18 cellular contexts compared by ENCODE assay signal in the genomic region with DNA sequence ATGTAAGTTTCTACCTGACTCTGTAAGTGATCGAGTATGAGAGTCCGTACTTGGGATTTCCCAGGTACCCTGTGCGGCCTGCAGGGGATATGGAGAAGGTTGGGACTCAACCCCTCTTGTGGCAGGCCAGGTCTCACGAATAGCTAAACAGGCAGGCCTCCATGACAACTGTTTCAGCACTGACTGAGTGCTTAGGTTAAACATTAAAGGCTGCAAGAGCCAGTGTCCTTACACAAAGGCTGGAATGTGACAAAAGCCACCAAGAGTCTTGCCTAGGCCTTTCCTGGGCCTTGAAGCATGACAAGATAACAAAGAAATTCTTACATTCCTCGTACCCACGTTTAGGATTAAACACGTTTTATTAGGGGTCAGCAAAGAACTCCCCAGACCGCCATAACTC. TPM values are rescaled to one million over a fixed set of nuclear protein-coding genes. Genes with fewer than 3 reads are reported as not detected.
DNase-seq lines count a peak whose midpoint lies in the region; ATAC-seq and TF ChIP-seq lines count a peak whose summit lies in the region.
"Had no signal": no experiment of that assay in that cellular context is flagged by ENCODE, and none has a peak within 500 bp of the region (broad histone marks: within the 10 kb centered on the region; RNA-seq: fewer than 3 reads in every experiment).

No MANE protein-coding gene starts in this region.

- TF ChIP-seq CTCF in left lung (IDR thresholded peaks at IDR 0.05) = no peak
- no peak for TF ChIP-seq CTCF in sigmoid colon (IDR thresholded peaks at IDR 0.05)

- peak overlapping the region; percentile 88 for H3K27ac Mint-ChIP-seq in activated CD4-positive, alpha-beta T cell treated with anti-CD3 and anti-CD28 coated beads, Interleukin-2, amount 10 ng/mL, durations not matched to agents 7 days and 5 days
- H3K27ac Mint-ChIP-seq: activated T-cell treated with anti-CD3 and anti-CD28 coated beads, Interleukin-2, amount 50 U/mL, for 24 hours had no signal

- no peak overlapping the region for H3K9ac ChIP-seq in stomach smooth muscle (ENCODE audit: low read length in 2 of 2)
- H3K9ac ChIP-seq: KMS-11 had no signal

- TF ChIP-seq EP300 in sigmoid colon (IDR thresholded peaks at IDR 0.05) = no peak

- WGBS in sigmoid colon, 2 donors = 36 to 73% methylated on average over 8 of the region's 8 CpGs

- H3K4me3 ChIP-seq in left lung = no peak overlapping the region
- H3K4me3 ChIP-seq in stomach smooth muscle (ENCODE audit: low read length in 2 of 2) = no peak overlapping the region
- H3K4me3 ChIP-seq in sigmoid colon = no peak overlapping the region
- H3K4me3 ChIP-seq: A549, HAP-1, Peyer's patch, right atrium auricular region had no signal

- no peak for TF ChIP-seq POLR2A in sigmoid colon (IDR thresholded peaks at IDR 0.05)

- no peak for DNase-seq in activated CD4-positive, alpha-beta T cell treated with anti-CD3 and anti-CD28 coated beads, Interleukin-2, amount 10 ng/mL, durations not matched to agents 7 days and 5 days
- no peak for DNase-seq in activated CD4-positive, alpha-beta T cell treated with anti-CD3 and anti-CD28 coated beads for 4 hours
- DNase-seq in SK-N-DZ (ENCODE audit: low spot score) (peak; percentile 39), left lung (no peak), sigmoid colon (no peak)
- DNase-seq in stimulated activated CD4-positive, alpha-beta T cell treated with anti-CD3 and anti-CD28 coated beads, Interleukin-4, amount 100 ng/mL, for 4 hours = no peak
- DNase-seq: activated CD4-positive, CD25-positive, alpha-beta regulatory T cell treated with anti-CD3 and anti-CD28 coated beads, Interleukin-2, amount 50 U/mL, for 72 hours; activated T-cell treated with anti-CD3 and anti-CD28 coated beads, Interleukin-2, amount 50 U/mL, for 24 hours; NCI-H1930; NCI-H774; Peyer's patch; stimulated activated CD4-positive, alpha-beta T cell treated with anti-CD3 and anti-CD28 coated beads, Interleukin-4, amount 100 ng/mL, for 1 hour had no signal

- POLR2A ChIA-PET in activated CD4-positive, alpha-beta T cell treated with anti-CD3 and anti-CD28 coated beads, Interleukin-2, amount 10 ng/mL, durations not matched to agents 7 days and 5 days (lab: Charles Lee) = no interaction called here

- H3K9me3 Mint-ChIP-seq in activated CD4-positive, alpha-beta T cell treated with anti-CD3 and anti-CD28 coated beads, Interleukin-2, amount 10 ng/mL, durations not matched to agents 7 days and 5 days = no peaks in the 10 kb centered on the region
- H3K9me3 Mint-ChIP-seq: activated T-cell treated with anti-CD3 and anti-CD28 coated beads, Interleukin-2, amount 50 U/mL, for 24 hours had no signal

- H3K9me3 ChIP-seq in left lung (no peaks in the 10 kb centered on the region), stomach smooth muscle (ENCODE audit: control insufficient read depth in 2 of 2, low read length in 2 of 2) (no peaks in the 10 kb centered on the region), sigmoid colon (no peaks in the 10 kb centered on the region)
- H3K9me3 ChIP-seq: A549, HAP-1, Peyer's patch, right atrium auricular region had no signal

- peaks cover 0 to 8% of the 10 kb centered on the region in 2 donors for H3K4me1 ChIP-seq in left lung
- peaks cover 4% of the 10 kb centered on the region for H3K4me1 ChIP-seq in stomach smooth muscle (ENCODE audit: control insufficient read depth, insufficient read depth, low read length)
- H3K4me1 ChIP-seq in sigmoid colon = peaks cover 0 to 14% (median 2%) of the 10 kb centered on the region in 4 donors
- H3K4me1 ChIP-seq: A549, HAP-1, Peyer's patch, right atrium auricular region had no signal

- no peaks in the 10 kb centered on the region for H3K27me3 Mint-ChIP-seq in activated CD4-positive, alpha-beta T cell treated with anti-CD3 and anti-CD28 coated beads, Interleukin-2, amount 10 ng/mL, durations not matched to agents 7 days and 5 days
- H3K27me3 Mint-ChIP-seq: activated T-cell treated with anti-CD3 and anti-CD28 coated beads, Interleukin-2, amount 50 U/mL, for 24 hours had no signal

- H3K27ac ChIP-seq in left lung = no peak overlapping the region
- H3K27ac ChIP-seq in stomach smooth muscle (ENCODE audit: low read length) = peak overlapping the region; percentile 55
- peak overlapping the region in 1 of 4 donors; percentile 42 for H3K27ac ChIP-seq in sigmoid colon
- H3K27ac ChIP-seq: A549, KMS-11, Peyer's patch, right atrium auricular region had no signal

- H3K4me1 Mint-ChIP-seq in activated CD4-positive, alpha-beta T cell treated with anti-CD3 and anti-CD28 coated beads, Interleukin-2, amount 10 ng/mL, durations not matched to agents 7 days and 5 days = peaks cover 34% of the 10 kb centered on the region

- H3K36me3 ChIP-seq in left lung (no peaks in the 10 kb centered on the region), stomach smooth muscle (ENCODE audit: control insufficient read depth in 2 of 2, insufficient read depth in 2 of 2, low read length in 2 of 2) (no peaks in the 10 kb centered on the region), sigmoid colon (no peaks in the 10 kb centered on the region)
- H3K36me3 ChIP-seq: HAP-1, Peyer's patch, right atrium auricular region had no signal

- peaks cover 17% of the 10 kb centered on the region for H3K36me3 Mint-ChIP-seq in activated CD4-positive, alpha-beta T cell treated with anti-CD3 and anti-CD28 coated beads, Interleukin-2, amount 10 ng/mL, durations not matched to agents 7 days and 5 days (ENCODE audit: low read depth)

- ATAC-seq in left lung = peak; percentile 69
- ATAC-seq in GM18511 (IDR thresholded peaks at IDR 0.05; ENCODE audit: unreplicated experiment) = no peak

- H3K4me3 Mint-ChIP-seq in activated CD4-positive, alpha-beta T cell treated with anti-CD3 and anti-CD28 coated beads, Interleukin-2, amount 10 ng/mL, durations not matched to agents 7 days and 5 days = no peak overlapping the region
- H3K4me3 Mint-ChIP-seq: activated T-cell treated with anti-CD3 and anti-CD28 coated beads, Interleukin-2, amount 50 U/mL, for 24 hours had no signal

- CTCF ChIA-PET in activated CD4-positive, alpha-beta T cell treated with anti-CD3 and anti-CD28 coated beads, Interleukin-2, amount 10 ng/mL, durations not matched to agents 7 days and 5 days (lab: Charles Lee) = interaction anchor here (0.6 to 6.3 kb wide), 4 partner anchors 10 to 239 kb away, joined by 3 to 67 read pairs (median 12); no protein-coding TSS in a partner anchor

- intact Hi-C loops in left lung (cut with DNase I) (loop anchor here in 1 of 2 donors (5.0 to 10.0 kb wide), 2 partner anchors 181 to 214 kb away; no protein-coding TSS in a partner anchor), sigmoid colon (cut with DNase I) (loop anchor here (2.0 to 5.0 kb wide), 4 partner anchors 49 to 314 kb away; a partner anchor contains a TSS)

- H3K27me3 ChIP-seq in left lung = no peaks in the 10 kb centered on the region
- H3K27me3 ChIP-seq in stomach smooth muscle (ENCODE audit: control insufficient read depth in 1 of 2, insufficient read depth in 2 of 2, low read length in 2 of 2) = no peaks in the 10 kb centered on the region
- no peaks in the 10 kb centered on the region for H3K27me3 ChIP-seq in sigmoid colon
- H3K27me3 ChIP-seq: Peyer's patch, right atrium auricular region had no signal

RNA-seq across cellular contexts. Expression of a gene that starts 58.6 kb away (rescaled TPM):
- under 1 TPM; 0.64 to 0.85 TPM for total RNA-seq in activated CD4-positive, alpha-beta T cell treated with anti-CD3 and anti-CD28 coated beads, Interleukin-2, amount 10 ng/mL, durations not matched to agents 7 days and 5 days
- 8.0 and 13.4 TPM in 2 replicates for polyA plus RNA-seq in SK-N-DZ (2014; cell fraction: cytosol; rRNA removed)
- 8.0 and 14.1 TPM in 2 replicates for polyA plus RNA-seq in SK-N-DZ (2014; cell fraction: nucleus; rRNA removed)
- total RNA-seq in left lung (10 to 100 TPM in 1 of 2 donors, 1 to 10 TPM in 1; 3.3 to 11.5 TPM), sigmoid colon (100 to 1,000 TPM in 2 of 4 donors, 10 to 100 TPM in 2; 55.3 to 585 (median 105) TPM)
- 10 to 100 TPM in 1 of 3 donors, 1 to 10 TPM in 1, not detected in 1; 3.8 to 10.2 TPM for polyA plus RNA-seq in sigmoid colon

Comparison
In these comparisons a context has a peak if more than half of its experiments do, and no peak if none do; other contexts are left out.
1. RNA of a gene that starts 58.6 kb away (total RNA-seq): 55.3 to 585 TPM in sigmoid colon; 3.3 to 11.5 TPM in left lung and 0.64 to 0.85 TPM in activated CD4-positive, alpha-beta T cell treated with anti-CD3 and anti-CD28 coated beads, Interleukin-2, amount 10 ng/mL, durations not matched to agents 7 days and 5 days; every median in the first group is over 4 times any median in the second.